13 cellular contexts compared by ENCODE assay signal in genomic region chr2:235749121-235749780, GRCh38.
DNase-seq lines count a peak whose midpoint lies in the region; ATAC-seq and TF ChIP-seq lines count a peak whose summit lies in the region.
"Had no signal": no experiment of that assay in that cellular context is flagged by ENCODE, and none has a peak within 500 bp of the region (broad histone marks: within the 10 kb centered on the region; RNA-seq: fewer than 3 reads in every experiment).

No MANE protein-coding gene starts in this region.

- CTCF ChIA-PET in AG04450 (lab: Charles Lee) = interaction anchor here (0.6 to 9.6 kb wide), 4 partner anchors 17 to 153 kb away, joined by 3 to 375 read pairs (median 5); no protein-coding TSS in a partner anchor

- H3K36me3 Mint-ChIP-seq in endothelial cell (ENCODE audit: low read depth, unreplicated experiment) = peaks cover 6% of the 10 kb centered on the region

- H3K27me3 ChIP-seq in AG04450 (ENCODE audit: control insufficient read depth, insufficient read depth, low read length) = no peaks in the 10 kb centered on the region
- no peaks in the 10 kb centered on the region for H3K27me3 ChIP-seq in fibroblast of lung (ENCODE audit: control insufficient read depth, insufficient read depth, low read length)

- peaks cover 5% of the 10 kb centered on the region for H3K27me3 Mint-ChIP-seq in endothelial cell (ENCODE audit: unreplicated experiment)

- no peak overlapping the region for H3K27ac ChIP-seq in AG04450 (ENCODE audit: low read depth, low read length)
- H3K27ac ChIP-seq in fibroblast of lung (ENCODE audit: insufficient read depth, low read length) = no peak overlapping the region
- H3K27ac ChIP-seq: lower lobe of right lung had no signal

- no peaks in the 10 kb centered on the region for H3K4me1 Mint-ChIP-seq in endothelial cell (ENCODE audit: unreplicated experiment)

- TF ChIP-seq CTCF in AG04450 (IDR thresholded peaks at IDR 0.05; ENCODE audit: low read depth, low read length) = no peak
- no peak for TF ChIP-seq CTCF in fibroblast of lung (conservative IDR thresholded peaks at IDR 0.05 in 1 of 2, IDR thresholded peaks at IDR 0.05 in 1 of 2; ENCODE audit: low read depth in 1 of 2, low read length in 2 of 2)
- no peak for TF ChIP-seq CTCF in endothelial cell (IDR thresholded peaks at IDR 0.05; ENCODE audit: unreplicated experiment)
- no peak for TF ChIP-seq CTCF in GM10266 (IDR thresholded peaks at IDR 0.05; ENCODE audit: control insufficient read depth, insufficient read depth, low read depth, missing control alignments)

- H3K9me3 ChIP-seq in AG04450 (ENCODE audit: control insufficient read depth, insufficient read depth, low read length) (no peaks in the 10 kb centered on the region), fibroblast of lung (ENCODE audit: control insufficient read depth, insufficient read depth, low read depth, low read length) (no peaks in the 10 kb centered on the region)
- H3K9me3 ChIP-seq: lower lobe of right lung had no signal

- H3K79me2 ChIP-seq in fibroblast of lung (ENCODE audit: control insufficient read depth, insufficient read depth, low read length) = no peaks in the 10 kb centered on the region

- H3K4me3 Mint-ChIP-seq in endothelial cell (ENCODE audit: unreplicated experiment) = no peak overlapping the region

- H3K4me3 ChIP-seq in AG04450 (ENCODE audit: low read depth, low read length) = no peak overlapping the region; the same call in 1 of the 2 replicates
- H3K4me3 ChIP-seq in fibroblast of lung (replicated peaks in 1 of 4; ENCODE audit: control extremely low read depth in 1 of 4, insufficient read depth in 1 of 4, low read depth in 3 of 4, low read length in 4 of 4) = no peak overlapping the region
- H3K4me3 ChIP-seq: GM12878, lower lobe of right lung had no signal

- POLR2A ChIA-PET in AG04450 (lab: Yijun Ruan, JAX) = no interaction called here

- no peaks in the 10 kb centered on the region for H3K9me3 Mint-ChIP-seq in endothelial cell (ENCODE audit: unreplicated experiment)

- H3K4me2 ChIP-seq in fibroblast of lung (ENCODE audit: extremely low read depth, insufficient read depth, low read length) = no peak overlapping the region

- no peak overlapping the region for H3K9ac ChIP-seq in fibroblast of lung (ENCODE audit: insufficient read depth, low read length)

- DNase-seq in AG04450 (ENCODE audit: low read depth, low spot score) = peak; percentile 13
- peak; percentile 22 for DNase-seq in RPMI7951 (ENCODE audit: low read depth)
- peak; percentile 51 to 63 for DNase-seq in fibroblast of lung (ENCODE audit: low read depth in 2 of 2)
- DNase-seq in non-pigmented ciliary epithelial cell (ENCODE audit: low read depth) = peak; percentile 15
- no peak for DNase-seq in endothelial cell (ENCODE audit: low spot score)
- no peak for DNase-seq in NCI-H1105 (lab: John Stamatoyannopoulos, UW)
- DNase-seq in GM10266 (ENCODE audit: extremely low spot score) = no peak
- DNase-seq: DND-41, lower lobe of right lung, occipital lobe had no signal

- no peaks in the 10 kb centered on the region for H4K20me1 ChIP-seq in fibroblast of lung (ENCODE audit: control insufficient read depth, extremely low read depth, insufficient read depth, low read length)

- peaks cover 3% of the 10 kb centered on the region for H3K4me1 ChIP-seq in fibroblast of lung (ENCODE audit: control insufficient read depth, extremely low read depth, insufficient read depth, low read length)
- H3K4me1 ChIP-seq: lower lobe of right lung had no signal

- ATAC-seq in GM21529 (IDR thresholded peaks at IDR 0.05; ENCODE audit: unreplicated experiment) = no peak
- ATAC-seq: GM12878, lower lobe of right lung, SK-N-SH treated with all-trans-retinoic acid at 6 μM for 48 hours had no signal

- H3K36me3 ChIP-seq in fibroblast of lung (ENCODE audit: control insufficient read depth, insufficient read depth, low read length) = peaks cover 2% of the 10 kb centered on the region

- no peak overlapping the region for H2AFZ ChIP-seq in fibroblast of lung (ENCODE audit: low read length)

- H3K27ac Mint-ChIP-seq in endothelial cell (ENCODE audit: unreplicated experiment) = no peak overlapping the region

Comparison
In these comparisons a context has a peak if more than half of its experiments do, and no peak if none do; other contexts are left out.
1. DNase-seq: peak in AG04450 (single experiment), RPMI7951 (single experiment), fibroblast of lung (2 of 2) and non-pigmented ciliary epithelial cell (single experiment); none in endothelial cell (single experiment), NCI-H1105 (single experiment) and GM10266 (single experiment).